Comparison of ENCODE assay signal across 22 cellular contexts in genomic region chr10:52879651-52880050, GRCh38.
DNase-seq lines count a peak whose midpoint lies in the region; ATAC-seq and TF ChIP-seq lines count a peak whose summit lies in the region.
"Had no signal": no experiment of that assay in that cellular context is flagged by ENCODE, and none has a peak within 500 bp of the region (broad histone marks: within the 10 kb centered on the region; RNA-seq: fewer than 3 reads in every experiment).

No MANE protein-coding gene starts in this region.

- CTCF ChIA-PET in PC-3 (lab: Charles Lee) = interaction anchor here (0.9 to 2.6 kb wide), 2 partner anchors 15 to 62 kb away, joined by 6 to 30 read pairs; no protein-coding TSS in a partner anchor

- no peaks in the 10 kb centered on the region for H3K9me3 Mint-ChIP-seq in osteocyte (ENCODE audit: unreplicated experiment)
- H3K9me3 Mint-ChIP-seq: H9, HFFc6 had no signal

- TF ChIP-seq CTCF in PC-3 (conservative IDR thresholded peaks at IDR 0.05; ENCODE audit: low read depth, low read length) (no peak), choroid plexus epithelial cell (conservative IDR thresholded peaks at IDR 0.05; ENCODE audit: low read depth, low read length) (no peak), osteocyte (IDR thresholded peaks at IDR 0.05) (no peak)

- BruUV-seq in PC-3 (replicated peaks; lab: Mats Ljungman, UMichigan) = no TSS peak

- H3K27ac Mint-ChIP-seq in osteocyte (ENCODE audit: unreplicated experiment) = peak overlapping the region; percentile 29
- H3K27ac Mint-ChIP-seq: CD4-positive, CD25-positive, alpha-beta regulatory T cell; H9; HFFc6 had no signal

- H3K79me2 ChIP-seq in PC-3 (ENCODE audit: low read length) = no peaks in the 10 kb centered on the region

- H3K9me3 ChIP-seq in PC-3 (ENCODE audit: low read length) = no peaks in the 10 kb centered on the region
- H3K9me3 ChIP-seq: Peyer's patch, SJCRH30 had no signal

- no peak overlapping the region for H3K4me3 ChIP-seq in PC-3 (ENCODE audit: low read length)
- no peak overlapping the region for H3K4me3 ChIP-seq in choroid plexus epithelial cell (ENCODE audit: low read depth, low read length)
- H3K4me3 ChIP-seq: GM23248, Peyer's patch, SJCRH30 had no signal

- peak; percentile 14 for ATAC-seq in PC-3
- ATAC-seq in HG02588 (IDR thresholded peaks at IDR 0.05; ENCODE audit: unreplicated experiment) = no peak

- no peak overlapping the region for H3K4me3 Mint-ChIP-seq in osteocyte (ENCODE audit: unreplicated experiment)
- H3K4me3 Mint-ChIP-seq: CD4-positive, CD25-positive, alpha-beta regulatory T cell; H9; HFFc6 had no signal

- DNase-seq in GM04503 (ENCODE audit: low read depth) (peak; percentile 1), PC-3 (peak; percentile 67), choroid plexus epithelial cell (ENCODE audit: low read depth) (peak; percentile 70), osteocyte (ENCODE audit: extremely low spot score, unreplicated experiment) (no peak), NCI-H2196 (lab: John Stamatoyannopoulos, UW; ENCODE audit: unreplicated experiment) (no peak), CD1c-positive myeloid dendritic cell (ENCODE audit: extremely low spot score) (no peak), NCI-H1105 treated with DMSO at 0.1 percent for 48 hours (lab: John Stamatoyannopoulos, UW) (no peak)
- DNase-seq: CD4-positive, CD25-positive, alpha-beta regulatory T cell; DMS153; DND-41; H9; NCI-H1092; NCI-H1436; NCI-H187; NCI-H2081 treated with DMSO at 0.1 percent for 48 hours; NCI-H526 treated with DMSO at 0.1 percent for 48 hours; Peyer's patch; SJCRH30 had no signal

- H3K27me3 Mint-ChIP-seq in osteocyte (ENCODE audit: unreplicated experiment) = no peaks in the 10 kb centered on the region
- H3K27me3 Mint-ChIP-seq: CD4-positive, CD25-positive, alpha-beta regulatory T cell had no signal

- H3K36me3 Mint-ChIP-seq in osteocyte (ENCODE audit: unreplicated experiment) = no peaks in the 10 kb centered on the region
- H3K36me3 Mint-ChIP-seq: CD4-positive, CD25-positive, alpha-beta regulatory T cell had no signal

- intact Hi-C loops in PC-3 (cut with micrococcal nuclease) = loop anchor here (1.0 to 10.0 kb wide), 6 partner anchors 15 to 1877 kb away; no protein-coding TSS in a partner anchor

- H2AFZ ChIP-seq in PC-3 (ENCODE audit: low read length) = 0 out of 2 replicates have a peak overlapping the region, but pooled peaks have one; percentile 1
- H2AFZ ChIP-seq: GM23248 had no signal

- POLR2A ChIA-PET in PC-3 (lab: Charles Lee; ENCODE audit: unreplicated experiment) = interaction anchor here (0.6 to 1.0 kb wide), 3 partner anchors 15 to 70 kb away, joined by 3 to 5 read pairs (median 3); no protein-coding TSS in a partner anchor

- no peaks in the 10 kb centered on the region for H3K9me2 ChIP-seq in PC-3 (replicated peaks; ENCODE audit: low read length)

- no peaks in the 10 kb centered on the region for H3K27me3 ChIP-seq in PC-3 (ENCODE audit: low read length)
- H3K27me3 ChIP-seq: Peyer's patch, SJCRH30 had no signal

- no peaks in the 10 kb centered on the region for H3K36me3 ChIP-seq in PC-3 (ENCODE audit: low read depth, low read length)
- H3K36me3 ChIP-seq: Peyer's patch, SJCRH30 had no signal

- H4K20me1 ChIP-seq in PC-3 (ENCODE audit: low read length) = no peaks in the 10 kb centered on the region

- peak overlapping the region; percentile 11 for H3K27ac ChIP-seq in PC-3 (ENCODE audit: low read length)
- H3K27ac ChIP-seq: GM23248, KMS-11, Peyer's patch, SJCRH30 had no signal

- H3K4me1 ChIP-seq in PC-3 (ENCODE audit: insufficient read depth, low read length) = peaks cover 33% of the 10 kb centered on the region
- H3K4me1 ChIP-seq: Peyer's patch, SJCRH30 had no signal

- no peak overlapping the region for H3K9ac ChIP-seq in PC-3 (ENCODE audit: low read length)
- H3K9ac ChIP-seq: GM23248, KMS-11 had no signal

- peak overlapping the region; percentile 26 for H3K4me2 ChIP-seq in PC-3 (ENCODE audit: low read length)
- H3K4me2 ChIP-seq: KMS-11 had no signal

- H3K4me1 Mint-ChIP-seq in osteocyte (ENCODE audit: unreplicated experiment) = peaks cover 28% of the 10 kb centered on the region
- H3K4me1 Mint-ChIP-seq: CD4-positive, CD25-positive, alpha-beta regulatory T cell had no signal

- H3F3A ChIP-seq in PC-3 (ENCODE audit: low read length, unreplicated experiment) = peaks cover 4% of the 10 kb centered on the region

Comparison
In these comparisons a context has a peak if more than half of its experiments do, and no peak if none do; other contexts are left out.
1. DNase-seq: peak in GM04503 (single experiment), PC-3 (single experiment) and choroid plexus epithelial cell (single experiment); none in osteocyte (single experiment), NCI-H2196 (single experiment), CD1c-positive myeloid dendritic cell (single experiment) and NCI-H1105 treated with DMSO at 0.1 percent for 48 hours (single experiment).